Comparison of ENCODE assay signal across 1 cellular context in genomic region chr4:52037730-52038108, GRCh38.
TF ChIP-seq lines count a peak whose summit lies in the region.

No MANE protein-coding gene starts in this region.

TF ChIP-seq in H1, 55 proteins besides CTCF, POLR2A, EP300 and RAD21:
- 0 out of 2 replicates have a peak, but pooled peaks have one; percentile 22 for TF ChIP-seq TBP (IDR thresholded peaks at IDR 0.05; ENCODE audit: low read depth, low read length)
- peak; percentile 6 for TF ChIP-seq ASH2L (IDR thresholded peaks at IDR 0.05; ENCODE audit: low read length)
- TF ChIP-seq CEBPB (IDR thresholded peaks at IDR 0.05; ENCODE audit: low read depth, low read length) = no peak
- 0 out of 4 replicates have a peak, but pooled peaks of 1 of the 2 experiments have one; percentile 5 for TF ChIP-seq SIN3A (conservative IDR thresholded peaks at IDR 0.05 in 1 of 2, IDR thresholded peaks at IDR 0.05 in 1 of 2; ENCODE audit: low read depth in 1 of 2, low read length in 2 of 2)
